10 cellular contexts compared by ENCODE assay signal in the genomic region with DNA sequence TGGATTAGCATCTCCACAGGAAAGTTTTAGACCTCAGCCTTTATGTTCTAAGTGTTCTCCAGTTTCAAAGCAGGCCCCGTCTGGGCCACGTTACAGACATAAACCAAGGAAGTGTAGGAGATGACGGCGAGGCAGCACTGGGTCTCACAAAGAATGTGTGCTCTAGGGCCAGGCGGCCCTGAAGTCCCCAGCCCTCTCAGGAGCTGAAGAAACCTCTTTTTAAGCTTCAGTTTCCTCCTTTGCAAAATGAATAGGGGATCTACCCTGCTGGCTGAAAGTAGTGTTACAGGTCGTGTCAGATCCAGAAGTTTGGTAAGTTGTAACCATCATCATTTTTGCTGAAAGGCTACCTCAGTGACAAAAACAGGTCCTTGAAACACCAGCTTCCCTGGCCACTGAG.
DNase-seq lines count a peak whose midpoint lies in the region; ATAC-seq, FAIRE-seq and TF ChIP-seq lines count a peak whose summit lies in the region.
"Had no signal": no experiment of that assay in that cellular context is flagged by ENCODE, and none has a peak within 500 bp of the region (broad histone marks: within the 10 kb centered on the region; RNA-seq: fewer than 3 reads in every experiment).

No MANE protein-coding gene starts in this region.

- H4K20me1 ChIP-seq in HCT116 (ENCODE audit: insufficient read depth) (no peaks in the 10 kb centered on the region), HepG2 (ENCODE audit: insufficient read depth, low read length) (peaks cover 69% of the 10 kb centered on the region)

- no peak for FAIRE-seq in HepG2 (lab: Jason Lieb, UNC)

- in situ Hi-C loops in HepG2 (cut with HindIII; ENCODE audit: extremely low pct_ligation_motif_present, low pct_unique_long_range_greater_than_20kb), result no loop called here

- no peak for TF ChIP-seq POLR2A in HCT116 (IDR thresholded peaks at IDR 0.05; ENCODE audit: borderline replicate concordance, extremely low read depth, insufficient read depth, insufficient read length)
- TF ChIP-seq POLR2A in HepG2 (IDR thresholded peaks at IDR 0.05; ENCODE audit: insufficient read depth in 1 of 2, low read depth in 2 of 2, low read length in 2 of 2), result no peak

- H3K9ac ChIP-seq in HCT116 (ENCODE audit: low read length), result no peak overlapping the region
- no peak overlapping the region for H3K9ac ChIP-seq in HepG2 (ENCODE audit: insufficient read depth, low read depth, low read length)

- H3K79me2 ChIP-seq in HCT116 (ENCODE audit: insufficient read depth, low read length) (peaks cover 98% of the 10 kb centered on the region), HepG2 (ENCODE audit: insufficient read depth, low read length) (peaks cover 96% of the 10 kb centered on the region)

- H3K4me3 ChIP-seq in HCT116 (replicated peaks in 1 of 2; ENCODE audit: low read depth in 1 of 2, low read length in 2 of 2) (no peak overlapping the region), HepG2 (replicated peaks in 1 of 3; ENCODE audit: insufficient read depth in 1 of 3, low read depth in 2 of 3, low read length in 3 of 3) (no peak overlapping the region)

- no peaks in the 10 kb centered on the region for H3K27me3 Mint-ChIP-seq in T-helper 17 cell
- peaks cover 4 to 20% of the 10 kb centered on the region in 2 donors for H3K27me3 Mint-ChIP-seq in natural killer cell treated with Interleukin-12 subunit alpha and Interleukin-12 subunit beta and Interleukin-15 and Interleukin-18, amount 100 ng/mL, for 72 hours

- intact Hi-C loops in HCT116 (cut with micrococcal nuclease), result loop anchor here (5.0 kb wide), 1 partner anchor 83 kb away; no protein-coding TSS in a partner anchor
- intact Hi-C loops in HepG2 (cut with micrococcal nuclease; ENCODE audit: unreplicated experiment), result no loop called here

- no peak for TF ChIP-seq EP300 in HepG2 (IDR thresholded peaks at IDR 0.05; ENCODE audit: low read depth in 2 of 2, low read length in 2 of 2)
- TF ChIP-seq EP300 in HepG2 (CRISPR knock-in tag; IDR thresholded peaks at IDR 0.05; ENCODE audit: borderline replicate concordance), result no peak

- BruUV-seq in HCT116 (replicated peaks; lab: Mats Ljungman, UMichigan), result no TSS peak
- BruUV-seq in HepG2 (replicated peaks; lab: Mats Ljungman, UMichigan), result no TSS peak

- H3K36me3 ChIP-seq in HCT116 (ENCODE audit: control insufficient read depth in 1 of 2, insufficient read depth in 2 of 2, low read length in 2 of 2) (no peaks in the 10 kb centered on the region), HepG2 (replicated peaks in 1 of 2; ENCODE audit: control insufficient read depth in 1 of 2, insufficient read depth in 2 of 2, low read length in 2 of 2) (peaks cover 2 to 15% of the 10 kb centered on the region in 2 experiments; a peak in 3 of 5 replicates)
- H3K36me3 ChIP-seq: neutrophil had no signal

- peaks cover 32 to 46% of the 10 kb centered on the region in 2 experiments for H3K4me1 ChIP-seq in HCT116 (ENCODE audit: control insufficient read depth in 1 of 2, insufficient read depth in 2 of 2, low read length in 2 of 2)
- peaks cover 62% of the 10 kb centered on the region for H3K4me1 ChIP-seq in HepG2 (ENCODE audit: insufficient read depth, low read length)

- RAD21 ChIA-PET in HCT116 (lab: Charles Lee; ENCODE audit: low non-redundant PET in 1 of 2, low total read pairs in 2 of 2, uncharacterized antibody in 2 of 2, unreplicated experiment in 2 of 2), result no interaction called here

- H3K9me3 ChIP-seq in HCT116 (ENCODE audit: control insufficient read depth in 1 of 2, insufficient read depth in 1 of 2, low read depth in 1 of 2, low read length in 2 of 2) (no peaks in the 10 kb centered on the region), HepG2 (ENCODE audit: low read length) (no peaks in the 10 kb centered on the region), T-helper 17 cell (ENCODE audit: control insufficient read depth, low read length, poor library complexity, severe bottlenecking) (no peaks in the 10 kb centered on the region)
- H3K9me3 ChIP-seq: neutrophil had no signal

- no peaks in the 10 kb centered on the region for H3K9me2 ChIP-seq in HCT116 (ENCODE audit: insufficient read depth)

- H3K36me3 Mint-ChIP-seq in T-helper 17 cell (ENCODE audit: low read depth), result peaks cover 6% of the 10 kb centered on the region
- peaks cover 4% of the 10 kb centered on the region for H3K36me3 Mint-ChIP-seq in natural killer cell treated with Interleukin-12 subunit alpha and Interleukin-12 subunit beta and Interleukin-15 and Interleukin-18, amount 100 ng/mL, for 72 hours
- H3K36me3 Mint-ChIP-seq: activated naive CD8-positive, alpha-beta T cell had no signal

- TF ChIP-seq CTCF in GM10266 (IDR thresholded peaks at IDR 0.05; ENCODE audit: control insufficient read depth, insufficient read depth, low read depth, missing control alignments), result peak; percentile 27
- TF ChIP-seq CTCF in HCT116 (IDR thresholded peaks at IDR 0.05 in 2 of 3, conservative IDR thresholded peaks at IDR 0.05 in 1 of 3; ENCODE audit: borderline replicate concordance in 1 of 3, insufficient read depth in 1 of 3, low read depth in 2 of 3, low read length in 2 of 3), result peak in 2 of 3 experiments; percentile 43 to 50; a peak in 3 of 6 replicates
- no peak for TF ChIP-seq CTCF in HepG2 (CRISPR knock-in tag; IDR thresholded peaks at IDR 0.05)

- H2AFZ ChIP-seq in HCT116 (ENCODE audit: low read depth, low read length, poor library complexity, severe bottlenecking) (no peak overlapping the region), HepG2 (ENCODE audit: low read length) (no peak overlapping the region)

- H3K27ac ChIP-seq in HCT116 (ENCODE audit: low read depth, low read length) (no peak overlapping the region), HepG2 (ENCODE audit: extremely low read length, insufficient read depth, low read length) (no peak overlapping the region)
- H3K27ac ChIP-seq: neutrophil had no signal

- H3K27me3 ChIP-seq in HCT116 (ENCODE audit: insufficient read depth, low read length) (no peaks in the 10 kb centered on the region), HepG2 (ENCODE audit: control insufficient read depth in 1 of 2, insufficient read depth in 2 of 2, low read length in 2 of 2) (no peaks in the 10 kb centered on the region)
- H3K27me3 ChIP-seq: neutrophil had no signal

- CTCF ChIA-PET in HCT116 (lab: Charles Lee), result interaction anchor here (1.2 kb wide), 1 partner anchor 10 kb away, joined by 3 read pairs; no protein-coding TSS in a partner anchor
- CTCF ChIA-PET in HepG2 (lab: Yijun Ruan, JAX; ENCODE audit: low intra/inter-chr PET ratio, low total read pairs), result no interaction called here

- 91% methylated on average over 6 of the region's 6 CpGs for WGBS in HepG2 (ENCODE audit: low lambda C conversion rate)

- DNase-seq in GM10266 (ENCODE audit: extremely low spot score) (peak; percentile 62), HCT116 (ENCODE audit: low read depth, low spot score) (no peak), HepG2 (ENCODE audit: low spot score) (no peak), T-helper 17 cell (no peak), NCI-H526 treated with DMSO at 0.1 percent for 48 hours (lab: John Stamatoyannopoulos, UW) (no peak), globus pallidus (ENCODE audit: low spot score) (no peak)
- no peak for DNase-seq in natural killer cell treated with Interleukin-12 subunit alpha and Interleukin-12 subunit beta and Interleukin-15 and Interleukin-18, amount 100 ng/mL, for 72 hours (ENCODE audit: low spot score)

- H3K27ac Mint-ChIP-seq in T-helper 17 cell, result no peak overlapping the region
- no peak overlapping the region for H3K27ac Mint-ChIP-seq in natural killer cell treated with Interleukin-12 subunit alpha and Interleukin-12 subunit beta and Interleukin-15 and Interleukin-18, amount 100 ng/mL, for 72 hours
- H3K27ac Mint-ChIP-seq: activated naive CD8-positive, alpha-beta T cell had no signal

- no peak overlapping the region for H3K4me2 ChIP-seq in HCT116 (ENCODE audit: low read length)
- no peak overlapping the region for H3K4me2 ChIP-seq in HepG2 (ENCODE audit: low read depth, low read length)

- peak; percentile 60 for ATAC-seq in HCT116
- peak; percentile 73 for ATAC-seq in SK-N-SH treated with all-trans-retinoic acid at 6 μM for 48 hours
- peak; percentile 65 for ATAC-seq in HepG2
- ATAC-seq in T-helper 17 cell, result no peak
- no peak for ATAC-seq in natural killer cell treated with Interleukin-12 subunit alpha and Interleukin-12 subunit beta and Interleukin-15 and Interleukin-18, amount 100 ng/mL, for 72 hours

- H3K4me3 Mint-ChIP-seq in T-helper 17 cell, result no peak overlapping the region
- H3K4me3 Mint-ChIP-seq in natural killer cell treated with Interleukin-12 subunit alpha and Interleukin-12 subunit beta and Interleukin-15 and Interleukin-18, amount 100 ng/mL, for 72 hours, result no peak overlapping the region
- H3K4me3 Mint-ChIP-seq: activated naive CD8-positive, alpha-beta T cell had no signal

- H3K4me1 Mint-ChIP-seq in T-helper 17 cell, result peaks cover 3% of the 10 kb centered on the region
- peaks cover 26 to 40% of the 10 kb centered on the region in 2 donors for H3K4me1 Mint-ChIP-seq in natural killer cell treated with Interleukin-12 subunit alpha and Interleukin-12 subunit beta and Interleukin-15 and Interleukin-18, amount 100 ng/mL, for 72 hours (ENCODE audit: low read depth in 2 of 2)

- H3K9me3 Mint-ChIP-seq in natural killer cell treated with Interleukin-12 subunit alpha and Interleukin-12 subunit beta and Interleukin-15 and Interleukin-18, amount 100 ng/mL, for 72 hours, result no peaks in the 10 kb centered on the region

- POLR2A ChIA-PET in HCT116 (lab: Charles Lee) (no interaction called here), HepG2 (lab: Yijun Ruan, JAX) (interaction anchor here (0.8 to 1.5 kb wide), 4 partner anchors 22 to 123 kb away, joined by 3 to 4 read pairs (median 3); a partner anchor contains a TSS)

- no peak for TF ChIP-seq RAD21 in HCT116 (IDR thresholded peaks at IDR 0.05; ENCODE audit: low read depth)
- TF ChIP-seq RAD21 in HepG2 (CRISPR knock-in tag; IDR thresholded peaks at IDR 0.05), result 0 out of 2 replicates have a peak, but pooled peaks have one; percentile 15

TF ChIP-seq in HCT116, 20 proteins besides CTCF, POLR2A, EP300 and RAD21 (continues in another document):
- no peak for TF ChIP-seq POLR2AphosphoS5 (IDR thresholded peaks at IDR 0.05; ENCODE audit: low read depth, low read length)
- TF ChIP-seq SRF (IDR thresholded peaks at IDR 0.05; ENCODE audit: low read depth), result no peak
- TF ChIP-seq SP1 (IDR thresholded peaks at IDR 0.05; ENCODE audit: low read depth), result no peak
- TF ChIP-seq ZFX (IDR thresholded peaks at IDR 0.05), result no peak
- TF ChIP-seq CBX3 (IDR thresholded peaks at IDR 0.05; ENCODE audit: low read depth), result no peak

TF ChIP-seq in HepG2, 621 proteins besides CTCF, POLR2A, EP300 and RAD21 (continues in another document):
- TF ChIP-seq ELF3 (CRISPR knock-in tag; IDR thresholded peaks at IDR 0.05), result 0 out of 2 replicates have a peak, but pooled peaks have one; percentile 13
- TF ChIP-seq RNF2 (conservative IDR thresholded peaks at IDR 0.05; ENCODE audit: low read depth), result no peak
- TF ChIP-seq, protein P1, sequence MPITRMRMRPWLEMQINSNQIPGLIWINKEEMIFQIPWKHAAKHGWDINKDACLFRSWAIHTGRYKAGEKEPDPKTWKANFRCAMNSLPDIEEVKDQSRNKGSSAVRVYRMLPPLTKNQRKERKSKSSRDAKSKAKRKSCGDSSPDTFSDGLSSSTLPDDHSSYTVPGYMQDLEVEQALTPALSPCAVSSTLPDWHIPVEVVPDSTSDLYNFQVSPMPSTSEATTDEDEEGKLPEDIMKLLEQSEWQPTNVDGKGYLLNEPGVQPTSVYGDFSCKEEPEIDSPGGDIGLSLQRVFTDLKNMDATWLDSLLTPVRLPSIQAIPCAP (CRISPR knock-in tag; IDR thresholded peaks at IDR 0.05; ENCODE audit: low read depth), result no peak

Comparison
In these comparisons a context has a peak if more than half of its experiments do, and no peak if none do; other contexts are left out.
1. ATAC-seq: peak in HCT116 (single experiment), SK-N-SH treated with all-trans-retinoic acid at 6 μM for 48 hours (single experiment) and HepG2 (single experiment); none in T-helper 17 cell (single experiment) and natural killer cell treated with Interleukin-12 subunit alpha and Interleukin-12 subunit beta and Interleukin-15 and Interleukin-18, amount 100 ng/mL, for 72 hours (0 of 2).